ENCODE assay signal across 16 cellular contexts in genomic region chr1:21603177-21604138, GRCh38.
"Had no signal": no experiment of that assay in that cellular context is flagged by ENCODE, and none has a peak within 500 bp of the region (broad histone marks: within the 10 kb centered on the region; RNA-seq: fewer than 3 reads in every experiment).

No MANE protein-coding gene starts in this region.

- H3K4me3 ChIP-seq: esophagus muscularis mucosa, gastrocnemius medialis, left lung, lower lobe of right lung, psoas muscle, sigmoid colon, skin epidermis had no signal

- ATAC-seq: gastrocnemius medialis, left lung, lower lobe of right lung, natural killer cell, psoas muscle had no signal

- H3K36me3 Mint-ChIP-seq: immature natural killer cell, mesothelial cell of epicardium, natural killer cell had no signal

- H3K9me3 ChIP-seq: esophagus muscularis mucosa, gastrocnemius medialis, left lung, lower lobe of right lung, neutrophil, psoas muscle, sigmoid colon had no signal

- H3K4me1 ChIP-seq: gastrocnemius medialis, left lung, lower lobe of right lung, psoas muscle, sigmoid colon had no signal

- H3K36me3 ChIP-seq: esophagus muscularis mucosa, gastrocnemius medialis, left lung, neutrophil, sigmoid colon had no signal

- DNase-seq: effector memory CD4-positive, alpha-beta T cell; gastrocnemius medialis; immature natural killer cell; left lung; lower lobe of right lung; natural killer cell; psoas muscle; sigmoid colon; stimulated activated CD4-positive, alpha-beta T cell treated with anti-CD3 and anti-CD28 coated beads, Interleukin-2, amount 100 ng/mL, for 24 hours; stimulated activated naive CD4-positive, alpha-beta T cell; trophoblast cell had no signal

- H3K4me3 Mint-ChIP-seq: immature natural killer cell, memory B cell, mesothelial cell of epicardium, natural killer cell had no signal

- H3K27me3 ChIP-seq: gastrocnemius medialis had no signal

- H3K9me3 Mint-ChIP-seq: immature natural killer cell, memory B cell, mesothelial cell of epicardium, natural killer cell had no signal

- H3K27ac ChIP-seq: esophagus muscularis mucosa, gastrocnemius medialis, left lung, lower lobe of right lung, neutrophil, psoas muscle, sigmoid colon, skin epidermis had no signal

- H3K27ac Mint-ChIP-seq: memory B cell, mesothelial cell of epicardium, natural killer cell had no signal
